In genomic region chr7:5206686-5207085, GRCh38 we compare ENCODE assay signal across 21 cellular contexts. TPM values are rescaled to one million over a fixed set of nuclear protein-coding genes. Genes with fewer than 3 reads are reported as not detected.
A peak's percentile ranks its signal among the peaks of the same experiment; 100 is the strongest.
DNase-seq lines count a peak whose midpoint lies in the region; ATAC-seq, FAIRE-seq and TF ChIP-seq lines count a peak whose summit lies in the region.
"Had no signal": no experiment of that assay in that cellular context is flagged by ENCODE, and none has a peak within 500 bp of the region (broad histone marks: within the 10 kb centered on the region; RNA-seq: fewer than 3 reads in every experiment).

No MANE protein-coding gene starts in this region.

- H3K9me3 Mint-ChIP-seq in CD4-positive, alpha-beta memory T cell = no peaks in the 10 kb centered on the region
- H3K9me3 Mint-ChIP-seq: CD14-positive monocyte, GM23338 had no signal

- H3K9ac ChIP-seq in BLaER1 treated with 17β-estradiol and CSF1 and Interleukin-3, amounts not matched to agents 10 nM and 100 nM = 0 out of 22 replicates have a peak overlapping the region, but pooled peaks of 1 of the 11 experiments have one; percentile 4
- no peak overlapping the region for H3K9ac ChIP-seq in kidney (ENCODE audit: low read length in 2 of 2)

- H3K36me3 Mint-ChIP-seq in CD4-positive, alpha-beta memory T cell = peaks cover 44 to 78% of the 10 kb centered on the region in 2 donors

- H3K36me3 ChIP-seq in BLaER1 treated with 17β-estradiol and CSF1 and Interleukin-3, amounts not matched to agents 10 nM and 100 nM = peaks cover 74 to 98% (median 90%) of the 10 kb centered on the region in 11 experiments
- H3K36me3 ChIP-seq in CD4-positive, alpha-beta memory T cell (ENCODE audit: insufficient read depth, low read length) = peaks cover 23% of the 10 kb centered on the region
- H3K36me3 ChIP-seq in kidney (ENCODE audit: control insufficient read depth in 1 of 2, insufficient read depth in 2 of 2, low read length in 2 of 2) = peaks cover 7 to 18% of the 10 kb centered on the region in 2 donors
- peaks cover 0 to 59% (median 8%) of the 10 kb centered on the region in 4 donors for H3K36me3 ChIP-seq in sigmoid colon

- CTCF ChIA-PET in CD4-positive, alpha-beta memory T cell (lab: Charles Lee; ENCODE audit: partially characterized antibody) = interaction anchor here (0.9 to 2.2 kb wide), 3 partner anchors 10 to 34 kb away, joined by 3 to 7 read pairs (median 3); no protein-coding TSS in a partner anchor

- H3K4me3 ChIP-seq in BLaER1 treated with 17β-estradiol and CSF1 and Interleukin-3, amounts not matched to agents 10 nM and 100 nM = no peak overlapping the region
- no peak overlapping the region for H3K4me3 ChIP-seq in CD4-positive, alpha-beta memory T cell (ENCODE audit: low read length in 2 of 2)
- no peak overlapping the region for H3K4me3 ChIP-seq in kidney (ENCODE audit: low read length in 2 of 2)
- no peak overlapping the region for H3K4me3 ChIP-seq in sigmoid colon
- H3K4me3 ChIP-seq: GM23338, SJCRH30 had no signal

- POLR2A ChIA-PET in CD4-positive, alpha-beta memory T cell (lab: Charles Lee; ENCODE audit: partially characterized antibody) = no interaction called here

- ATAC-seq in GM21619 (IDR thresholded peaks at IDR 0.05; ENCODE audit: unreplicated experiment) = no peak
- ATAC-seq: GM23338, Panc1 had no signal

- no peak for TF ChIP-seq POLR2A in sigmoid colon (IDR thresholded peaks at IDR 0.05)

- no peaks in the 10 kb centered on the region for H3K9me3 ChIP-seq in BLaER1 treated with 17β-estradiol and CSF1 and Interleukin-3, amounts not matched to agents 10 nM and 100 nM (replicated peaks in 1 of 11)
- no peaks in the 10 kb centered on the region for H3K9me3 ChIP-seq in CD4-positive, alpha-beta memory T cell (ENCODE audit: control insufficient read depth in 1 of 2, low read length in 2 of 2)
- no peaks in the 10 kb centered on the region for H3K9me3 ChIP-seq in kidney (ENCODE audit: control insufficient read depth in 1 of 2, low read length in 2 of 2)
- H3K9me3 ChIP-seq in sigmoid colon = no peaks in the 10 kb centered on the region
- H3K9me3 ChIP-seq: Caco-2, SJCRH30 had no signal

- intact Hi-C loops in CD4-positive, alpha-beta memory T cell (cut with micrococcal nuclease) = no loop called here
- intact Hi-C loops in kidney (cut with DNase I) = no loop called here
- intact Hi-C loops in sigmoid colon (cut with DNase I) = no loop called here

- no peaks in the 10 kb centered on the region for H3K27me3 Mint-ChIP-seq in CD4-positive, alpha-beta memory T cell

- peaks cover 6 to 53% (median 30%) of the 10 kb centered on the region in 10 experiments; a peak in 16 of 20 replicates for H3K4me1 ChIP-seq in BLaER1 treated with 17β-estradiol and CSF1 and Interleukin-3, amounts not matched to agents 10 nM and 100 nM
- H3K4me1 ChIP-seq in CD4-positive, alpha-beta memory T cell (ENCODE audit: insufficient read depth, low read length) = no peaks in the 10 kb centered on the region
- H3K4me1 ChIP-seq in kidney (ENCODE audit: control insufficient read depth in 1 of 2, insufficient read depth in 1 of 2, low read depth in 1 of 2, low read length in 2 of 2) (peaks cover 0 to under 1% of the 10 kb centered on the region in 2 donors), sigmoid colon (peaks cover 0 to 23% (median 11%) of the 10 kb centered on the region in 4 donors)
- H3K4me1 ChIP-seq: SJCRH30 had no signal

- TF ChIP-seq EP300 in sigmoid colon (IDR thresholded peaks at IDR 0.05) = no peak

- H3K27ac Mint-ChIP-seq in CD4-positive, alpha-beta memory T cell = peak overlapping the region in 4 of 7 donors; percentile 32 to 68 (median 52)
- H3K27ac Mint-ChIP-seq: GM23338 had no signal

- H3K27me3 ChIP-seq in BLaER1 treated with 17β-estradiol and CSF1 and Interleukin-3, amounts not matched to agents 10 nM and 100 nM = no peaks in the 10 kb centered on the region
- H3K27me3 ChIP-seq in CD4-positive, alpha-beta memory T cell (ENCODE audit: insufficient read depth, low read length) = no peaks in the 10 kb centered on the region
- H3K27me3 ChIP-seq in sigmoid colon = no peaks in the 10 kb centered on the region
- H3K27me3 ChIP-seq: SJCRH30 had no signal

- no peak overlapping the region for H3K4me3 Mint-ChIP-seq in CD4-positive, alpha-beta memory T cell
- H3K4me3 Mint-ChIP-seq: CD14-positive monocyte, GM23338 had no signal

- FAIRE-seq in kidney (lab: Jason Lieb, UNC) = no peak
- FAIRE-seq: G401.6, GM19239 had no signal

- peaks cover 30 to 47% (median 36%) of the 10 kb centered on the region in 4 donors for H3K4me1 Mint-ChIP-seq in CD4-positive, alpha-beta memory T cell
- H3K4me1 Mint-ChIP-seq: CD14-positive monocyte, GM23338 had no signal

- 93 to 94% methylated on average over 4 of the region's 4 CpGs for WGBS in sigmoid colon, 2 donors

- H4K20me1 ChIP-seq in BLaER1 treated with 17β-estradiol and CSF1 and Interleukin-3, amounts not matched to agents 10 nM and 100 nM = peaks cover 66 to 100% (median 93%) of the 10 kb centered on the region in 11 experiments; a peak in 21 of 22 replicates

- no peak for DNase-seq in CD4-positive, alpha-beta memory T cell
- peak; percentile 24 for DNase-seq in kidney
- DNase-seq in sigmoid colon = peak; percentile 37
- no peak for DNase-seq in activated CD4-positive, alpha-beta T cell treated with anti-CD3 and anti-CD28 coated beads for 1 hour
- DNase-seq in GDM1 (lab: John Stamatoyannopoulos, UW) = no peak
- DNase-seq: ACHN, Kasumi-1, NCI-H1105 treated with DMSO at 0.1 percent for 48 hours, NCI-H1694, NCI-H2081 treated with DMSO at 0.1 percent for 48 hours, NCI-H446 treated with DMSO at 0.1 percent for 48 hours, NCI-H69, SJCRH30 had no signal

- TF ChIP-seq CTCF in kidney (IDR thresholded peaks at IDR 0.05; ENCODE audit: borderline replicate concordance, extremely low read depth, insufficient read depth) = no peak
- TF ChIP-seq CTCF in sigmoid colon (IDR thresholded peaks at IDR 0.05) = no peak

- H3K27ac ChIP-seq in BLaER1 treated with 17β-estradiol and CSF1 and Interleukin-3, amounts not matched to agents 10 nM and 100 nM = no peak overlapping the region
- no peak overlapping the region for H3K27ac ChIP-seq in CD4-positive, alpha-beta memory T cell (ENCODE audit: low read depth, low read length)
- H3K27ac ChIP-seq in kidney (ENCODE audit: low read depth in 2 of 2, low read length in 2 of 2) (no peak overlapping the region), sigmoid colon (no peak overlapping the region)
- H3K27ac ChIP-seq: SJCRH30 had no signal

- peak overlapping the region in 7 of 11 experiments; percentile 41 to 54 (median 50); a peak in 13 of 22 replicates for H3K4me2 ChIP-seq in BLaER1 treated with 17β-estradiol and CSF1 and Interleukin-3, amounts not matched to agents 10 nM and 100 nM
- H3K4me2 ChIP-seq: GM23338 had no signal

RNA-seq across cellular contexts. Expression of gene WIPI2, which starts 16.7 kb away (rescaled TPM):
- total RNA-seq in CD4-positive, alpha-beta memory T cell = 10 to 100 TPM; 78.6 to 78.8 TPM
- polyA plus RNA-seq in CD4-positive, alpha-beta memory T cell = 10 to 100 TPM; 82.1 to 91.1 TPM
- total RNA-seq in kidney = 56.1 TPM
- polyA plus RNA-seq in kidney (ENCODE audit: insufficient read depth, low read depth, low replicate concordance) = 48.1 TPM
- total RNA-seq in sigmoid colon = 10 to 100 TPM; 46.0 to 61.2 (median 49.5) TPM
- polyA plus RNA-seq in sigmoid colon = 10 to 100 TPM; 30.3 to 32.1 (median 30.6) TPM

Comparison
In these comparisons a context has a peak if more than half of its experiments do, and no peak if none do; other contexts are left out.
1. DNase-seq: peak in kidney (single experiment) and sigmoid colon (single experiment); none in CD4-positive, alpha-beta memory T cell (0 of 5), activated CD4-positive, alpha-beta T cell treated with anti-CD3 and anti-CD28 coated beads for 1 hour (single experiment) and GDM1 (single experiment).